8 cellular contexts compared by ENCODE assay signal in the genomic region with DNA sequence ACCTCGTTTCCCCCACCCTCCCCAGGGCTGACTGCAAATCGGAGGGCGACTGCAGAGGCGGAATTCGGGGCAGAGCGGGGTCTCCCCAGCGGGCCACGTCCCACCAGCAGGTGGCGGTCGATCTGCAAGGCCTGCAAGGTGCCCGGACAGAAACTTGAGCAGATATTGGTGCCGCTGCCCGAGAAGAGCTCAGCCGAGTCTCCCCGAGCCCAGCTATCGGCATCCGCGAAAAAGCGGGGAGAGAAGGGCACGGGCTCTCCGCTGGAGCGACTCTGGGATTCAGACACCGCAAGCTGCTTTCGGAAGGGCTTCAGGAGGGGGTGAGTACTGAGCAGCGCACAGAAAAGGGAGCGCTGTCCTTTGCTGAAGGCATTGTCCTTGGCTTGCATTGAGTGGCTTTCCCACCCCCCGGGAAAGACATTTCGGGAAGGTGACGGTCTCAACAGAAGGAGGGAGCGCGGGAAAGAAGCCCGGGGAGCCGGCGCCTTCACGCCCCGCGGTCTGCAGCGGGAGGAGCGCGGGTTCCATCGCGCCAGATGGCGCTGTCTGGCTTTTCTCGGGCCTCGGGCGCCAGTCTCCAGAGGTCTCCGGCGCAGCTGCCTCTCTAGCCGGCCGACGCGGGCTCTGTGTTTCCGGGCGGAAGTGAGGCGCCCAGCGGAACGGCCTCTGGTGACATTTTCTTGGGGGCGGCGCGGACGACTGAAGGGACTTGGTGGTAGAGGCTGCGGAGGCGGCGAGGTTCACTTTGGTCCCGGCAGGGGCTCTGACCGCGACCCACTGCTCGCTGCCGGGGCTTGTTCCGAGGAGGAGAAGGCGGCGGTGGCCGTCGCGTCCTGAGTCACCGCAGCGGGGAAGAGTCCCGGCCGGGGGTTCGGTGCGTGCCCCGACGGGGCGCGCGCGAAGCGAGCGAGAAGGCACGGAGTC.
A peak's percentile ranks its signal among the peaks of the same experiment; 100 is the strongest.
DNase-seq lines count a peak whose midpoint lies in the region; ATAC-seq and TF ChIP-seq lines count a peak whose summit lies in the region.

No MANE protein-coding gene starts in this region.

- peak overlapping the region; percentile 100 for H3K27ac Mint-ChIP-seq in activated CD4-positive, alpha-beta T cell treated with anti-CD3 and anti-CD28 coated beads, Interleukin-2, amount 10 ng/mL, durations not matched to agents 7 days and 5 days
- peak overlapping the region; percentile 97 for H3K27ac Mint-ChIP-seq in dendritic cell treated with granulocyte-macrophage colony-stimulating factor and Interleukin-4, amounts not matched to agents 40 ng/mL and 50 ng/mL, for 4 days

- H3K4me3 ChIP-seq in left lung = peak overlapping the region; percentile 78 to 97

- H3K27me3 Mint-ChIP-seq in activated CD4-positive, alpha-beta T cell treated with anti-CD3 and anti-CD28 coated beads, Interleukin-2, amount 10 ng/mL, durations not matched to agents 7 days and 5 days = no peaks in the 10 kb centered on the region
- no peaks in the 10 kb centered on the region for H3K27me3 Mint-ChIP-seq in dendritic cell treated with granulocyte-macrophage colony-stimulating factor and Interleukin-4, amounts not matched to agents 40 ng/mL and 50 ng/mL, for 4 days

- H3K4me1 ChIP-seq in left lung = peaks cover 6 to 38% of the 10 kb centered on the region in 2 donors

- TF ChIP-seq CTCF in left lung (IDR thresholded peaks at IDR 0.05) = peak; percentile 86 to 88

- H3K4me3 Mint-ChIP-seq in activated CD4-positive, alpha-beta T cell treated with anti-CD3 and anti-CD28 coated beads, Interleukin-2, amount 10 ng/mL, durations not matched to agents 7 days and 5 days = peak overlapping the region; percentile 99
- peak overlapping the region; percentile 98 for H3K4me3 Mint-ChIP-seq in dendritic cell treated with granulocyte-macrophage colony-stimulating factor and Interleukin-4, amounts not matched to agents 40 ng/mL and 50 ng/mL, for 4 days

- H3K9me3 Mint-ChIP-seq in activated CD4-positive, alpha-beta T cell treated with anti-CD3 and anti-CD28 coated beads, Interleukin-2, amount 10 ng/mL, durations not matched to agents 7 days and 5 days = no peaks in the 10 kb centered on the region
- H3K9me3 Mint-ChIP-seq in dendritic cell treated with granulocyte-macrophage colony-stimulating factor and Interleukin-4, amounts not matched to agents 40 ng/mL and 50 ng/mL, for 4 days = no peaks in the 10 kb centered on the region

- H3K27me3 ChIP-seq in left lung = no peaks in the 10 kb centered on the region

- CTCF ChIA-PET in activated CD4-positive, alpha-beta T cell treated with anti-CD3 and anti-CD28 coated beads, Interleukin-2, amount 10 ng/mL, durations not matched to agents 7 days and 5 days (lab: Charles Lee) = interaction anchor here (0.6 to 4.3 kb wide), 56 partner anchors 10 to 509 kb away, joined by 3 to 63 read pairs (median 4); a partner anchor contains a TSS

- H3K36me3 ChIP-seq in left lung = no peaks in the 10 kb centered on the region

- peaks cover 28% of the 10 kb centered on the region for H3K36me3 Mint-ChIP-seq in activated CD4-positive, alpha-beta T cell treated with anti-CD3 and anti-CD28 coated beads, Interleukin-2, amount 10 ng/mL, durations not matched to agents 7 days and 5 days (ENCODE audit: low read depth)
- peaks cover 22% of the 10 kb centered on the region for H3K36me3 Mint-ChIP-seq in dendritic cell treated with granulocyte-macrophage colony-stimulating factor and Interleukin-4, amounts not matched to agents 40 ng/mL and 50 ng/mL, for 4 days (ENCODE audit: low read depth)

- ATAC-seq in GM19351 (IDR thresholded peaks at IDR 0.05; ENCODE audit: unreplicated experiment) (peak; percentile 83), HG03520 (IDR thresholded peaks at IDR 0.05; ENCODE audit: unreplicated experiment) (peak; percentile 78), left lung (peak; percentile 99)

- intact Hi-C loops in dendritic cell treated with granulocyte-macrophage colony-stimulating factor and Interleukin-4, amounts not matched to agents 40 ng/mL and 50 ng/mL, for 4 days (cut with micrococcal nuclease) = loop anchor here (1.0 to 10.0 kb wide), 3 partner anchors 40 to 481 kb away; a partner anchor contains a TSS
- intact Hi-C loops in left lung (cut with DNase I) = loop anchor here in 1 of 2 donors (10.0 kb wide), 1 partner anchor 481 kb away; a partner anchor contains a TSS

- POLR2A ChIA-PET in activated CD4-positive, alpha-beta T cell treated with anti-CD3 and anti-CD28 coated beads, Interleukin-2, amount 10 ng/mL, durations not matched to agents 7 days and 5 days (lab: Charles Lee) = interaction anchor here (0.7 to 1.0 kb wide), 6 partner anchors 9 to 77 kb away, joined by 3 to 6 read pairs (median 4); no protein-coding TSS in a partner anchor

- peak; percentile 98 for DNase-seq in CD1c-positive myeloid dendritic cell (ENCODE audit: extremely low spot score)
- peak; percentile 75 to 94 for DNase-seq in NCI-H526 (lab: John Stamatoyannopoulos, UW)
- peak; percentile 95 for DNase-seq in activated CD4-positive, alpha-beta T cell treated with anti-CD3 and anti-CD28 coated beads, Interleukin-2, amount 10 ng/mL, durations not matched to agents 7 days and 5 days
- peak; percentile 94 to 99 for DNase-seq in left lung
- DNase-seq in stimulated activated CD4-positive, alpha-beta T cell treated with anti-CD3 and anti-CD28 coated beads, Interleukin-2, amount 100 ng/mL, for 4 hours (ENCODE audit: low read depth) = peak; percentile 91

- H3K4me1 Mint-ChIP-seq in activated CD4-positive, alpha-beta T cell treated with anti-CD3 and anti-CD28 coated beads, Interleukin-2, amount 10 ng/mL, durations not matched to agents 7 days and 5 days = peaks cover 59% of the 10 kb centered on the region
- peaks cover 16% of the 10 kb centered on the region for H3K4me1 Mint-ChIP-seq in dendritic cell treated with granulocyte-macrophage colony-stimulating factor and Interleukin-4, amounts not matched to agents 40 ng/mL and 50 ng/mL, for 4 days (ENCODE audit: low read depth)

- H3K9me3 ChIP-seq in left lung = no peaks in the 10 kb centered on the region

- peak overlapping the region; percentile 91 for H3K27ac ChIP-seq in left lung

Comparison
In these comparisons a context has a peak if more than half of its experiments do, and no peak if none do; other contexts are left out.
1. Peak in every context shown above with its lines: DNase-seq, ATAC-seq, H3K4me3 ChIP-seq and H3K27ac ChIP-seq.